In the genomic region with DNA sequence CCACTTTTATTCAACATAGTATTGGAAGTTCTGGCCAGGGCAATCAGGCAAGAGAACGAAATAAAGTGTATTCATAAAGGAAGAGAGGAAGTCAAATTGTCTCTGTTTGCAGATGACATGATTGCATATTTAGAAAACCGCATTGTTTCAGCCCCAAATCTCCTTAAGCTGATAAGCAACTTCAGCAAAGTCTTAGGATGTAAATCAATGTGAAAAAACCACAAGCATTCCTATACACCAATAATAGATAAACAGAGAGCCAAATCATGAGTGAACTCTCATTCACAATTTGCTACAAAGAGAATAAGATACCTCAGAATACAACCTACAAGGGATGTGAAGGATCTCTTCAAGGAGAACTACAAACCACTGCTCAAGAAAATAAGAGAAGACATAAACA, we compare ENCODE assay signal across 18 cellular contexts. TPM values are rescaled to one million over a fixed set of nuclear protein-coding genes. Genes with fewer than 3 reads are reported as not detected.
"Had no signal": no experiment of that assay in that cellular context is flagged by ENCODE, and none has a peak within 500 bp of the region (broad histone marks: within the 10 kb centered on the region; RNA-seq: fewer than 3 reads in every experiment).

No MANE protein-coding gene starts in this region.

RNA-seq across cellular contexts. Expression of a gene that starts 23.3 kb away (rescaled TPM):
- total RNA-seq: activated CD4-positive, alpha-beta memory T cell treated with anti-CD3 and anti-CD28 coated beads for 36 hours; activated CD4-positive, alpha-beta T cell treated with anti-CD3 and anti-CD28 coated beads for 36 hours; activated CD4-positive, alpha-beta T cell treated with anti-CD3 and anti-CD28 coated beads, Interleukin-2, amount 10 ng/mL, durations not matched to agents 24 days and 14 days; activated CD8-positive, alpha-beta memory T cell treated with anti-CD3 and anti-CD28 coated beads for 36 hours; activated CD8-positive, alpha-beta memory T cell treated with anti-CD3 and anti-CD28 coated beads, Interleukin-2, amount 10 ng/mL, durations not matched to agents 7 days and 5 days; activated CD8-positive, alpha-beta T cell treated with anti-CD3 and anti-CD28 coated beads, Interleukin-2, amount 10 ng/mL, durations not matched to agents 7 days and 5 days; activated naive CD4-positive, alpha-beta T cell treated with anti-CD3 and anti-CD28 coated beads for 36 hours; activated naive CD8-positive, alpha-beta T cell treated with anti-CD3 and anti-CD28 coated beads for 36 hours; activated T-helper 1 cell treated with anti-CD3 and anti-CD28 coated beads, Interleukin-12 subunit alpha, Interleukin-12 subunit beta, Interleukin-2, Interleukin-4 antibody, amounts not matched to agents 30 ng/mL and 10 ng/mL and 1 ng/mL, durations not matched to agents 14 hours and 24 hours and 36 hours; activated T-helper 2 cell treated with anti-CD3 and anti-CD28 coated beads, Interferon-gamma antibody, Interleukin-2, Interleukin-4, amounts not matched to agents 10 μg/mL and 5 μg/mL and 100 μg/mL, durations not matched to agents 14 hours and 24 hours and 36 hours; adrenal gland; ascending aorta; bronchial epithelial cell; cerebellum; dermis blood vessel endothelial cell; esophagus muscularis mucosa; foreskin keratinocyte; T-helper 1 cell treated with Interleukin-12 subunit alpha and Interleukin-12 subunit beta and Interleukin-4 antibody, amounts not matched to agents 30 ng/mL and 1 ng/mL, for 36 hours had no signal
- polyA plus RNA-seq: adrenal gland, foreskin keratinocyte had no signal
